ENCODE assay signal across 32 cellular contexts in genomic region chr19:7718668-7719067, GRCh38. TPM values are rescaled to one million over a fixed set of nuclear protein-coding genes. Genes with fewer than 3 reads are reported as not detected.
DNase-seq lines count a peak whose midpoint lies in the region; ATAC-seq lines count a peak whose summit lies in the region.
"Had no signal": no experiment of that assay in that cellular context is flagged by ENCODE, and none has a peak within 500 bp of the region (broad histone marks: within the 10 kb centered on the region; RNA-seq: fewer than 3 reads in every experiment).

No MANE protein-coding gene starts in this region.

- no peak overlapping the region for H3K4me3 ChIP-seq in BLaER1
- H3K4me3 ChIP-seq: GM23248, heart right ventricle, psoas muscle, sigmoid colon had no signal

- no peaks in the 10 kb centered on the region for H3K27me3 ChIP-seq in BLaER1

- H3K36me3 ChIP-seq in BLaER1: no peaks in the 10 kb centered on the region
- H3K36me3 ChIP-seq: heart right ventricle, sigmoid colon had no signal

- peak; percentile 70 for ATAC-seq in activated naive CD8-positive, alpha-beta T cell treated with anti-CD3 and anti-CD28 coated beads, Interleukin-2, amount 10 ng/mL, durations not matched to agents 7 days and 5 days (ENCODE audit: low read depth)
- peak; percentile 93 to 94 for ATAC-seq in naive thymus-derived CD8-positive, alpha-beta T cell
- ATAC-seq in HG02588 (IDR thresholded peaks at IDR 0.05; ENCODE audit: unreplicated experiment): no peak
- ATAC-seq: activated CD4-positive, CD25-positive, alpha-beta regulatory T cell treated with anti-CD3 and anti-CD28 coated beads, Interleukin-2, amount 50 U/mL, for 24 hours; heart right ventricle; natural killer cell treated with Interleukin-12 subunit alpha and Interleukin-12 subunit beta and Interleukin-15 and Interleukin-18, amount 100 ng/mL, for 72 hours; psoas muscle had no signal

- peak overlapping the region in 2 of 3 donors; percentile 71 to 94 for H3K27ac Mint-ChIP-seq in IgD-negative memory B cell
- peak overlapping the region; percentile 64 for H3K27ac Mint-ChIP-seq in activated naive CD8-positive, alpha-beta T cell treated with anti-CD3 and anti-CD28 coated beads, Interleukin-2, amount 10 ng/mL, durations not matched to agents 7 days and 5 days
- peak overlapping the region; percentile 25 to 95 (median 89) for H3K27ac Mint-ChIP-seq in naive thymus-derived CD8-positive, alpha-beta T cell
- H3K27ac Mint-ChIP-seq: activated naive CD4-positive, alpha-beta T cell treated with anti-CD3 and anti-CD28 coated beads, Interleukin-2, amount 10 ng/mL, durations not matched to agents 7 days and 5 days; natural killer cell treated with Interleukin-12 subunit alpha and Interleukin-12 subunit beta and Interleukin-15 and Interleukin-18, amount 100 ng/mL, for 72 hours had no signal

- POLR2A ChIA-PET in activated naive CD8-positive, alpha-beta T cell treated with anti-CD3 and anti-CD28 coated beads, Interleukin-2, amount 10 ng/mL, durations not matched to agents 7 days and 5 days (lab: Charles Lee): interaction anchor here (1.0 kb wide), 1 partner anchor 13 kb away, joined by 5 read pairs; no protein-coding TSS in a partner anchor
- POLR2A ChIA-PET in naive thymus-derived CD8-positive, alpha-beta T cell (lab: Charles Lee): interaction anchor here (0.6 to 2.1 kb wide), 4 partner anchors 13 to 92 kb away, joined by 3 to 12 read pairs (median 4); no protein-coding TSS in a partner anchor

- peaks cover 6% of the 10 kb centered on the region for H3K9me3 ChIP-seq in BLaER1
- H3K9me3 ChIP-seq: SK-N-SH had no signal

- no peak overlapping the region for H3K9ac ChIP-seq in BLaER1
- H3K9ac ChIP-seq: GM23248, SK-N-SH had no signal

- peak overlapping the region in 3 of 4 donors; percentile 66 to 83 (median 73) for H3K4me3 Mint-ChIP-seq in IgD-negative memory B cell
- no peak overlapping the region for H3K4me3 Mint-ChIP-seq in activated naive CD8-positive, alpha-beta T cell treated with anti-CD3 and anti-CD28 coated beads, Interleukin-2, amount 10 ng/mL, durations not matched to agents 7 days and 5 days
- peak overlapping the region; percentile 42 to 79 (median 68) for H3K4me3 Mint-ChIP-seq in naive thymus-derived CD8-positive, alpha-beta T cell
- H3K4me3 Mint-ChIP-seq: activated naive CD4-positive, alpha-beta T cell treated with anti-CD3 and anti-CD28 coated beads, Interleukin-2, amount 10 ng/mL, durations not matched to agents 7 days and 5 days; natural killer cell treated with Interleukin-12 subunit alpha and Interleukin-12 subunit beta and Interleukin-15 and Interleukin-18, amount 100 ng/mL, for 72 hours had no signal

- H3K4me1 ChIP-seq in BLaER1: peaks cover 62% of the 10 kb centered on the region
- H3K4me1 ChIP-seq: psoas muscle, sigmoid colon had no signal

- peak overlapping the region; percentile 81 for H3K4me2 ChIP-seq in BLaER1
- H3K4me2 ChIP-seq: SK-N-SH had no signal

- H3K27ac ChIP-seq in BLaER1: no peak overlapping the region
- H3K27ac ChIP-seq: GM23248, heart right ventricle, psoas muscle, sigmoid colon had no signal

- H3K9me3 Mint-ChIP-seq in IgD-negative memory B cell: peaks cover 0 to 5% (median 0%) of the 10 kb centered on the region in 3 donors
- H3K9me3 Mint-ChIP-seq in activated naive CD8-positive, alpha-beta T cell treated with anti-CD3 and anti-CD28 coated beads, Interleukin-2, amount 10 ng/mL, durations not matched to agents 7 days and 5 days: peaks cover 5% of the 10 kb centered on the region
- H3K9me3 Mint-ChIP-seq in naive thymus-derived CD8-positive, alpha-beta T cell: peaks cover 0 to 6% (median 0%) of the 10 kb centered on the region in 9 donors
- H3K9me3 Mint-ChIP-seq: natural killer cell treated with Interleukin-12 subunit alpha and Interleukin-12 subunit beta and Interleukin-15 and Interleukin-18, amount 100 ng/mL, for 72 hours had no signal

- no peaks in the 10 kb centered on the region for H4K20me1 ChIP-seq in BLaER1

- H3K36me3 Mint-ChIP-seq in IgD-negative memory B cell: no peaks in the 10 kb centered on the region
- H3K36me3 Mint-ChIP-seq in activated naive CD8-positive, alpha-beta T cell treated with anti-CD3 and anti-CD28 coated beads, Interleukin-2, amount 10 ng/mL, durations not matched to agents 7 days and 5 days: peaks cover 1% of the 10 kb centered on the region
- no peaks in the 10 kb centered on the region for H3K36me3 Mint-ChIP-seq in naive thymus-derived CD8-positive, alpha-beta T cell
- H3K36me3 Mint-ChIP-seq: activated naive CD4-positive, alpha-beta T cell treated with anti-CD3 and anti-CD28 coated beads, Interleukin-2, amount 10 ng/mL, durations not matched to agents 7 days and 5 days; natural killer cell treated with Interleukin-12 subunit alpha and Interleukin-12 subunit beta and Interleukin-15 and Interleukin-18, amount 100 ng/mL, for 72 hours had no signal

- no peak for DNase-seq in activated naive CD8-positive, alpha-beta T cell treated with anti-CD3 and anti-CD28 coated beads, Interleukin-2, amount 10 ng/mL, durations not matched to agents 7 days and 5 days
- peak in 5 of 10 donors; percentile 23 to 58 (median 30) for DNase-seq in naive thymus-derived CD8-positive, alpha-beta T cell
- no peak for DNase-seq in activated T-cell treated with anti-CD3 and anti-CD28 coated beads for 4 hours
- DNase-seq in NOMO-1 (lab: John Stamatoyannopoulos, UW; ENCODE audit: unreplicated experiment in 2 of 2): no peak
- no peak for DNase-seq in NOMO-1 treated with dmso at 0.1 percent for 144 hours (lab: John Stamatoyannopoulos, UW; ENCODE audit: unreplicated experiment)
- DNase-seq: activated CD4-positive, alpha-beta T cell treated with anti-CD3 and anti-CD28 coated beads, Interleukin-2, amount 50 U/mL, for 48 hours; activated CD8-positive, alpha-beta memory T cell treated with anti-CD3 and anti-CD28 coated beads, Interleukin-2, amount 50 U/mL, for 4 hours; activated naive CD4-positive, alpha-beta T cell treated with anti-CD3 and anti-CD28 coated beads, Interleukin-2, amount 10 ng/mL, durations not matched to agents 7 days and 5 days; DMS53; GM23248; heart right ventricle; midbrain; NCI-H1048; NCI-H187; NCI-H2171 treated with DMSO at 0.1 percent for 48 hours; NCI-H510A; occipital lobe; psoas muscle; sigmoid colon; SK-N-SH; stimulated activated CD4-positive, alpha-beta T cell treated with anti-CD3 and anti-CD28 coated beads, Interleukin-4, amount 100 ng/mL, for 1 hour had no signal

- H3K27me3 Mint-ChIP-seq in IgD-negative memory B cell: peaks cover 3% of the 10 kb centered on the region
- H3K27me3 Mint-ChIP-seq in activated naive CD8-positive, alpha-beta T cell treated with anti-CD3 and anti-CD28 coated beads, Interleukin-2, amount 10 ng/mL, durations not matched to agents 7 days and 5 days: no peaks in the 10 kb centered on the region
- no peaks in the 10 kb centered on the region for H3K27me3 Mint-ChIP-seq in naive thymus-derived CD8-positive, alpha-beta T cell

- H3K4me1 Mint-ChIP-seq in IgD-negative memory B cell: peaks cover 26 to 35% (median 34%) of the 10 kb centered on the region in 3 donors
- peaks cover 5% of the 10 kb centered on the region for H3K4me1 Mint-ChIP-seq in activated naive CD8-positive, alpha-beta T cell treated with anti-CD3 and anti-CD28 coated beads, Interleukin-2, amount 10 ng/mL, durations not matched to agents 7 days and 5 days
- H3K4me1 Mint-ChIP-seq in naive thymus-derived CD8-positive, alpha-beta T cell: peaks cover 0 to 55% (median 23%) of the 10 kb centered on the region in 4 donors

RNA-seq across cellular contexts. Expression of gene CLEC4G, which starts 13.2 kb away (rescaled TPM):
- 0.43 TPM for polyA plus RNA-seq in IgD-negative memory B cell
- not detected for total RNA-seq in activated naive CD8-positive, alpha-beta T cell treated with anti-CD3 and anti-CD28 coated beads, Interleukin-2, amount 10 ng/mL, durations not matched to agents 7 days and 5 days
- not detected for total RNA-seq in naive thymus-derived CD8-positive, alpha-beta T cell
- polyA plus RNA-seq in naive thymus-derived CD8-positive, alpha-beta T cell: not detected
- total RNA-seq: A172; chondrocyte; GM23248; HT-29; natural killer cell treated with Interleukin-12 subunit alpha and Interleukin-12 subunit beta and Interleukin-15 and Interleukin-18, amount 100 ng/mL, for 72 hours had no signal
- polyA plus RNA-seq: GM23248, keratinocyte, SK-N-SH had no signal

RNA-seq across cellular contexts. Expression of gene FCER2, which starts 16.7 kb away (rescaled TPM):
- 197 TPM for polyA plus RNA-seq in IgD-negative memory B cell
- under 1 TPM; 0.19 to 0.26 TPM for total RNA-seq in activated naive CD8-positive, alpha-beta T cell treated with anti-CD3 and anti-CD28 coated beads, Interleukin-2, amount 10 ng/mL, durations not matched to agents 7 days and 5 days
- 1 to 10 TPM; 1.7 to 2.3 TPM for total RNA-seq in naive thymus-derived CD8-positive, alpha-beta T cell
- under 1 TPM in 2 of 3 donors, not detected in 1; 0.23 to 0.38 TPM for polyA plus RNA-seq in naive thymus-derived CD8-positive, alpha-beta T cell
- total RNA-seq: A172, chondrocyte, frontal cortex, GM23248, HT-29, occipital lobe had no signal
- polyA plus RNA-seq: GM23248, keratinocyte, liver, SK-N-SH had no signal

RNA-seq across cellular contexts. Expression of gene CD209, which starts 28.7 kb away (rescaled TPM):
- not detected for polyA plus RNA-seq in IgD-negative memory B cell
- under 1 TPM; 0.19 to 0.62 TPM for total RNA-seq in activated naive CD8-positive, alpha-beta T cell treated with anti-CD3 and anti-CD28 coated beads, Interleukin-2, amount 10 ng/mL, durations not matched to agents 7 days and 5 days
- under 1 TPM; 0.11 to 0.26 TPM for total RNA-seq in naive thymus-derived CD8-positive, alpha-beta T cell
- not detected for polyA plus RNA-seq in naive thymus-derived CD8-positive, alpha-beta T cell
- total RNA-seq: A172; chondrocyte; GM23248; HT-29; natural killer cell treated with Interleukin-12 subunit alpha and Interleukin-12 subunit beta and Interleukin-15 and Interleukin-18, amount 100 ng/mL, for 72 hours had no signal
- polyA plus RNA-seq: GM23248, keratinocyte, SK-N-SH had no signal

RNA-seq across cellular contexts. Expression of gene TRAPPC5, which starts 38.0 kb away (rescaled TPM):
- polyA plus RNA-seq in IgD-negative memory B cell: 219 TPM
- 10 to 100 TPM; 74.4 to 79.8 TPM for total RNA-seq in activated naive CD8-positive, alpha-beta T cell treated with anti-CD3 and anti-CD28 coated beads, Interleukin-2, amount 10 ng/mL, durations not matched to agents 7 days and 5 days
- total RNA-seq in naive thymus-derived CD8-positive, alpha-beta T cell: 10 to 100 TPM; 66.5 to 71.8 TPM
- polyA plus RNA-seq in naive thymus-derived CD8-positive, alpha-beta T cell: 100 to 1,000 TPM; 154 to 208 (median 170) TPM

RNA-seq across cellular contexts. Expression of gene MCEMP1, which starts 41.8 kb away (rescaled TPM):
- polyA plus RNA-seq in IgD-negative memory B cell: 0.73 TPM
- not detected for total RNA-seq in activated naive CD8-positive, alpha-beta T cell treated with anti-CD3 and anti-CD28 coated beads, Interleukin-2, amount 10 ng/mL, durations not matched to agents 7 days and 5 days
- total RNA-seq in naive thymus-derived CD8-positive, alpha-beta T cell: not detected
- polyA plus RNA-seq in naive thymus-derived CD8-positive, alpha-beta T cell: under 1 TPM in 1 of 3 donors, not detected in 2; 0.12 TPM
- total RNA-seq: A172; chondrocyte; frontal cortex; GM23248; HT-29; natural killer cell treated with Interleukin-12 subunit alpha and Interleukin-12 subunit beta and Interleukin-15 and Interleukin-18, amount 100 ng/mL, for 72 hours had no signal
- polyA plus RNA-seq: GM23248, keratinocyte, SK-N-SH had no signal
